ENCODE assay signal across 8 cellular contexts in genomic region chrX:94058728-94059382, GRCh38.
DNase-seq lines count a peak whose midpoint lies in the region; ATAC-seq and TF ChIP-seq lines count a peak whose summit lies in the region.

No MANE protein-coding gene starts in this region.

- intact Hi-C loops in OCI-LY7 (cut with micrococcal nuclease; ENCODE audit: unreplicated experiment) = no loop called here
- intact Hi-C loops in testis (cut with DNase I; ENCODE audit: low total_unique reads) = no loop called here

- H3K27ac ChIP-seq in OCI-LY7 (ENCODE audit: low read depth, low read length, poor library complexity, severe bottlenecking) = no peak overlapping the region
- H3K27ac ChIP-seq in testis = no peak overlapping the region

- no peaks in the 10 kb centered on the region for H3K4me1 ChIP-seq in OCI-LY7 (ENCODE audit: insufficient read depth, low read length, poor library complexity, severe bottlenecking)
- no peaks in the 10 kb centered on the region for H3K4me1 ChIP-seq in testis

- no peaks in the 10 kb centered on the region for H4K20me1 ChIP-seq in OCI-LY7 (ENCODE audit: insufficient read depth, low read length)

- 7 to 11% methylated on average over 9 of the region's 9 CpGs for WGBS in testis, 2 donors

- H3K4me3 Mint-ChIP-seq in activated CD4-positive, alpha-beta T cell treated with anti-CD3 and anti-CD28 coated beads, Interleukin-2, amount 10 ng/mL, durations not matched to agents 7 days and 5 days = no peak overlapping the region

- H3K27me3 ChIP-seq in testis = no peaks in the 10 kb centered on the region

- no peaks in the 10 kb centered on the region for H3K79me2 ChIP-seq in OCI-LY7 (ENCODE audit: insufficient read depth, low read depth, low read length)

- H3K9me3 ChIP-seq in OCI-LY7 (ENCODE audit: low read length) (no peaks in the 10 kb centered on the region), testis (no peaks in the 10 kb centered on the region)

- peak; percentile 0 for DNase-seq in NOMO-1 treated with DMSO at 0.1 percent for 48 hours (lab: John Stamatoyannopoulos, UW; ENCODE audit: unreplicated experiment)
- no peak for DNase-seq in NOMO-1 treated with dmso at 0.1 percent for 144 hours (lab: John Stamatoyannopoulos, UW; ENCODE audit: unreplicated experiment)
- peak; percentile 0 for DNase-seq in OCI-LY7 (ENCODE audit: low spot score)
- DNase-seq in erythroblast (lab: John Stamatoyannopoulos, UW) = peak; percentile 0 to 4
- peak; percentile 48 for DNase-seq in testis
- no peak for DNase-seq in NCI-H446 (lab: John Stamatoyannopoulos, UW)
- no peak for DNase-seq in activated CD4-positive, alpha-beta T cell treated with anti-CD3 and anti-CD28 coated beads, Interleukin-2, amount 10 ng/mL, durations not matched to agents 7 days and 5 days
- no peak for DNase-seq in stimulated activated naive CD8-positive, alpha-beta T cell treated with anti-CD3 and anti-CD28 coated beads, Interleukin-15, Interleukin-2, amounts not matched to agents 100 U/mL and 50 U/mL, for 24 hours

- no peak overlapping the region for H3K27ac Mint-ChIP-seq in activated CD4-positive, alpha-beta T cell treated with anti-CD3 and anti-CD28 coated beads, Interleukin-2, amount 10 ng/mL, durations not matched to agents 7 days and 5 days

- ATAC-seq in stimulated activated naive CD8-positive, alpha-beta T cell treated with anti-CD3 and anti-CD28 coated beads, Interleukin-15, Interleukin-2, amounts not matched to agents 100 U/mL and 50 U/mL, for 24 hours = no peak

- no peak overlapping the region for H2AFZ ChIP-seq in OCI-LY7 (ENCODE audit: low read length)

- no peaks in the 10 kb centered on the region for H3K36me3 Mint-ChIP-seq in activated CD4-positive, alpha-beta T cell treated with anti-CD3 and anti-CD28 coated beads, Interleukin-2, amount 10 ng/mL, durations not matched to agents 7 days and 5 days (ENCODE audit: low read depth)

- CTCF ChIA-PET in OCI-LY7 (lab: Charles Lee; ENCODE audit: unreplicated experiment) = no interaction called here
- CTCF ChIA-PET in activated CD4-positive, alpha-beta T cell treated with anti-CD3 and anti-CD28 coated beads, Interleukin-2, amount 10 ng/mL, durations not matched to agents 7 days and 5 days (lab: Charles Lee) = no interaction called here

- H3K36me3 ChIP-seq in OCI-LY7 (ENCODE audit: insufficient read depth, low read length) (no peaks in the 10 kb centered on the region), testis (ENCODE audit: low read depth, missing control alignments) (no peaks in the 10 kb centered on the region)

- TF ChIP-seq CTCF in OCI-LY7 (conservative IDR thresholded peaks at IDR 0.05; ENCODE audit: low read length) (peak; percentile 56), testis (IDR thresholded peaks at IDR 0.05) (peak in 2 of 3 experiments; percentile 17 to 42)

- TF ChIP-seq POLR2A in erythroblast (IDR thresholded peaks at IDR 0.05; ENCODE audit: low read length) = no peak
- no peak for TF ChIP-seq POLR2A in testis (IDR thresholded peaks at IDR 0.05)

- no peaks in the 10 kb centered on the region for H3K9me3 Mint-ChIP-seq in activated CD4-positive, alpha-beta T cell treated with anti-CD3 and anti-CD28 coated beads, Interleukin-2, amount 10 ng/mL, durations not matched to agents 7 days and 5 days

- H3K4me2 ChIP-seq in OCI-LY7 (ENCODE audit: low read length) = no peak overlapping the region

- no TSS peak for BruUV-seq in OCI-LY7 (replicated peaks; lab: Mats Ljungman, UMichigan)

- H3K4me1 Mint-ChIP-seq in activated CD4-positive, alpha-beta T cell treated with anti-CD3 and anti-CD28 coated beads, Interleukin-2, amount 10 ng/mL, durations not matched to agents 7 days and 5 days = no peaks in the 10 kb centered on the region

- POLR2A ChIA-PET in OCI-LY7 (lab: Charles Lee) = no interaction called here
- POLR2A ChIA-PET in activated CD4-positive, alpha-beta T cell treated with anti-CD3 and anti-CD28 coated beads, Interleukin-2, amount 10 ng/mL, durations not matched to agents 7 days and 5 days (lab: Charles Lee) = no interaction called here

- H3K27me3 Mint-ChIP-seq in activated CD4-positive, alpha-beta T cell treated with anti-CD3 and anti-CD28 coated beads, Interleukin-2, amount 10 ng/mL, durations not matched to agents 7 days and 5 days = no peaks in the 10 kb centered on the region

- H3K4me3 ChIP-seq in OCI-LY7 (ENCODE audit: low read depth, low read length, poor library complexity, severe bottlenecking) (no peak overlapping the region), testis (no peak overlapping the region)

- no peaks in the 10 kb centered on the region for H3K9me2 ChIP-seq in OCI-LY7 (ENCODE audit: insufficient read depth, low read length)

Comparison
In these comparisons a context has a peak if more than half of its experiments do, and no peak if none do; other contexts are left out.
1. DNase-seq: peak in NOMO-1 treated with DMSO at 0.1 percent for 48 hours (single experiment), OCI-LY7 (single experiment), erythroblast (2 of 2) and testis (single experiment); none in NOMO-1 treated with dmso at 0.1 percent for 144 hours (single experiment), NCI-H446 (0 of 2), activated CD4-positive, alpha-beta T cell treated with anti-CD3 and anti-CD28 coated beads, Interleukin-2, amount 10 ng/mL, durations not matched to agents 7 days and 5 days (single experiment) and stimulated activated naive CD8-positive, alpha-beta T cell treated with anti-CD3 and anti-CD28 coated beads, Interleukin-15, Interleukin-2, amounts not matched to agents 100 U/mL and 50 U/mL, for 24 hours (single experiment).